ENCODE assay signal across 20 cellular contexts in genomic region chr5:11334404-11334803, GRCh38.
"Had no signal": no experiment of that assay in that cellular context is flagged by ENCODE, and none has a peak within 500 bp of the region (broad histone marks: within the 10 kb centered on the region; RNA-seq: fewer than 3 reads in every experiment).

No MANE protein-coding gene starts in this region.

- H3K4me1 ChIP-seq: esophagus squamous epithelium, heart right ventricle, left ventricle myocardium inferior, thyroid gland had no signal

- H3K27me3 ChIP-seq: esophagus squamous epithelium, heart right ventricle, thyroid gland had no signal

- H3K36me3 ChIP-seq: esophagus squamous epithelium, heart right ventricle, left ventricle myocardium inferior, thyroid gland had no signal

- DNase-seq: activated CD4-positive, alpha-beta T cell treated with anti-CD3 and anti-CD28 coated beads, Interleukin-2, amount 10 ng/mL, durations not matched to agents 24 days and 14 days; activated CD8-positive, alpha-beta T cell treated with anti-CD3 and anti-CD28 coated beads for 36 hours; activated naive CD4-positive, alpha-beta T cell; activated naive CD8-positive, alpha-beta T cell treated with anti-CD3 and anti-CD28 coated beads for 36 hours; activated T-cell treated with anti-CD3 and anti-CD28 coated beads, Interleukin-2, amount 50 U/mL, for 1 hour; amniotic stem cell; effector memory CD8-positive, alpha-beta T cell; esophagus squamous epithelium; heart right ventricle; immature natural killer cell; kidney glomerular epithelial cell; left ventricle myocardium inferior; mammary epithelial cell; nephron progenitor cell; nucleus accumbens; posterior cingulate gyrus; retina; stimulated activated naive CD4-positive, alpha-beta T cell treated with Interleukin-2 at 50 U/mL for 16 hours; thyroid gland had no signal

- H3K27ac ChIP-seq: esophagus squamous epithelium, heart right ventricle, left ventricle myocardium inferior, thyroid gland had no signal

- H3K4me3 ChIP-seq: esophagus squamous epithelium, heart right ventricle, left ventricle myocardium inferior, thyroid gland had no signal

- ATAC-seq: activated CD8-positive, alpha-beta T cell treated with anti-CD3 and anti-CD28 coated beads for 36 hours; activated T-helper 17 cell treated with anti-CD3 and anti-CD28 coated beads, Interleukin-2, amount 50 U/mL, for 72 hours; effector memory CD8-positive, alpha-beta T cell; heart right ventricle had no signal

- H3K9me3 ChIP-seq: esophagus squamous epithelium, heart right ventricle, left ventricle myocardium inferior, thyroid gland had no signal
